8 cellular contexts compared by ENCODE assay signal in genomic region chr2:949894-950626, GRCh38. TPM values are rescaled to one million over a fixed set of nuclear protein-coding genes. Genes with fewer than 3 reads are reported as not detected.
A peak's percentile ranks its signal among the peaks of the same experiment; 100 is the strongest.
DNase-seq lines count a peak whose midpoint lies in the region; ATAC-seq and TF ChIP-seq lines count a peak whose summit lies in the region.

No MANE protein-coding gene starts in this region.

- H3K36me3 Mint-ChIP-seq in activated naive CD4-positive, alpha-beta T cell treated with anti-CD3 and anti-CD28 coated beads for 36 hours (ENCODE audit: low read depth): no peaks in the 10 kb centered on the region

- H3K27ac ChIP-seq in ascending aorta (no peak overlapping the region), left lung (no peak overlapping the region), upper lobe of right lung (no peak overlapping the region)

- H3K27me3 Mint-ChIP-seq in activated naive CD4-positive, alpha-beta T cell treated with anti-CD3 and anti-CD28 coated beads for 36 hours (ENCODE audit: low read depth): peaks cover 28% of the 10 kb centered on the region

- H3K4me1 ChIP-seq in ascending aorta (peaks cover 2 to 7% of the 10 kb centered on the region in 2 donors), left lung (peaks cover 8 to 16% of the 10 kb centered on the region in 2 donors), upper lobe of right lung (peaks cover 13% of the 10 kb centered on the region)

- H3K4me3 ChIP-seq in ascending aorta: peak overlapping the region; percentile 57 to 62
- peak overlapping the region; percentile 33 to 44 for H3K4me3 ChIP-seq in left lung
- H3K4me3 ChIP-seq in upper lobe of right lung: peak overlapping the region; percentile 53

- H3K27ac Mint-ChIP-seq in activated naive CD4-positive, alpha-beta T cell treated with anti-CD3 and anti-CD28 coated beads for 36 hours: peak overlapping the region; percentile 24

- H3K9me3 ChIP-seq in ascending aorta (no peaks in the 10 kb centered on the region), left lung (peaks cover 0 to 3% of the 10 kb centered on the region in 2 donors), upper lobe of right lung (peaks cover 2% of the 10 kb centered on the region)

- H3K4me3 Mint-ChIP-seq in activated naive CD4-positive, alpha-beta T cell treated with anti-CD3 and anti-CD28 coated beads for 36 hours: peak overlapping the region; percentile 76

- H3K27me3 ChIP-seq in ascending aorta: peaks cover 14% of the 10 kb centered on the region
- peaks cover 51 to 78% of the 10 kb centered on the region in 2 donors for H3K27me3 ChIP-seq in left lung
- H3K27me3 ChIP-seq in upper lobe of right lung: peaks cover 54% of the 10 kb centered on the region

- no peaks in the 10 kb centered on the region for H3K9me3 Mint-ChIP-seq in activated naive CD4-positive, alpha-beta T cell treated with anti-CD3 and anti-CD28 coated beads for 36 hours

- intact Hi-C loops in activated naive CD4-positive, alpha-beta T cell treated with anti-CD3 and anti-CD28 coated beads for 36 hours (cut with micrococcal nuclease): loop anchor here (5.0 kb wide), 1 partner anchor 93 kb away; no protein-coding TSS in a partner anchor
- intact Hi-C loops in ascending aorta (cut with DNase I): no loop called here
- intact Hi-C loops in left lung (cut with DNase I): loop anchor here in 1 of 2 donors (10.0 kb wide), 1 partner anchor 595 kb away; no protein-coding TSS in a partner anchor
- intact Hi-C loops in upper lobe of right lung (cut with DNase I): loop anchor here (10.0 kb wide), 1 partner anchor 595 kb away; no protein-coding TSS in a partner anchor

- H3K4me1 Mint-ChIP-seq in activated naive CD4-positive, alpha-beta T cell treated with anti-CD3 and anti-CD28 coated beads for 36 hours (ENCODE audit: low read depth): peaks cover 29% of the 10 kb centered on the region

- no peak for DNase-seq in activated naive CD4-positive, alpha-beta T cell treated with anti-CD3 and anti-CD28 coated beads for 36 hours
- no peak for DNase-seq in activated naive CD4-positive, alpha-beta T cell treated with Interleukin-2 at 50 U/mL for 16 hours
- DNase-seq in ascending aorta (ENCODE audit: low spot score in 2 of 2): no peak
- DNase-seq in left lung: peak in 1 of 2 donors; percentile 82
- DNase-seq in upper lobe of right lung: no peak

- ATAC-seq in left lung: peak; percentile 36
- ATAC-seq in upper lobe of right lung: peak; percentile 41
- ATAC-seq in HG03025 (IDR thresholded peaks at IDR 0.05; ENCODE audit: low FRiP score, unreplicated experiment): no peak
- no peak for ATAC-seq in HG03097 (IDR thresholded peaks at IDR 0.05; ENCODE audit: low FRiP score, unreplicated experiment)
- no peak for ATAC-seq in HG02678 (IDR thresholded peaks at IDR 0.05; ENCODE audit: unreplicated experiment)

- H3K36me3 ChIP-seq in ascending aorta: no peaks in the 10 kb centered on the region
- H3K36me3 ChIP-seq in left lung: no peaks in the 10 kb centered on the region
- H3K36me3 ChIP-seq in upper lobe of right lung: no peaks in the 10 kb centered on the region

- CTCF ChIA-PET in activated naive CD4-positive, alpha-beta T cell treated with anti-CD3 and anti-CD28 coated beads for 36 hours (lab: Charles Lee): no interaction called here

- TF ChIP-seq CTCF in ascending aorta (IDR thresholded peaks at IDR 0.05) (no peak), left lung (IDR thresholded peaks at IDR 0.05) (no peak), upper lobe of right lung (IDR thresholded peaks at IDR 0.05) (no peak)

RNA-seq across cellular contexts. Expression of gene SNTG2, which starts 0.6 kb away (rescaled TPM):
- 1 to 10 TPM in 1 of 2 experiments, under 1 TPM in 1; 0.57 to 1.0 TPM for total RNA-seq in activated naive CD4-positive, alpha-beta T cell treated with anti-CD3 and anti-CD28 coated beads for 36 hours
- 9.9 TPM for total RNA-seq in ascending aorta
- 1 to 10 TPM in 1 of 2 donors, under 1 TPM in 1; 0.50 to 3.2 TPM for total RNA-seq in left lung
- 3.6 TPM for total RNA-seq in upper lobe of right lung

Comparison
In these comparisons a context has a peak if more than half of its experiments do, and no peak if none do; other contexts are left out.
1. ATAC-seq: peak in left lung (single experiment) and upper lobe of right lung (single experiment); none in HG03025 (single experiment), HG03097 (single experiment) and HG02678 (single experiment).
2. Peak in every context shown above with its lines, with median percentiles within 50 percentile points of each other: H3K4me3 ChIP-seq.